Comparison of ENCODE assay signal across 19 cellular contexts in the genomic region with DNA sequence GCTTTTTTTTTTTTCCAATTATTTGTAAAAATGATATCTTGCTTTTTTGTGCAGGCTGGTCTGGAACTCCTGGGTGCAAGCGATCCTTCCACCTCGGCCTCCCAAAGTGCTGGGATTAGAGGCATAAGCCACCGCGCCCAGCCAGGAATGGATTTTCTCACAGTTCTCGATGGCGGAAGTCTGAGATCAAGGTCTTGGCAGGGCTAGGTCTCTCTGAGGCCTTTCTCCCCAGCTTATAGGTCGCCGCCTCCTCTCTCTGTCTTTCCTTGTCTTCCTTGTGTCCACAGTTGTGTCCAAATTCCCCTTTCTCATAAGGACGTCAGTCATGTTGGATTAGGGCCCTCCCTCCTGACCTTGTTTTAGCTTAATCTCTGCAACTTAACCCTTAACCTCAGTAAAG.
DNase-seq lines count a peak whose midpoint lies in the region; ATAC-seq and TF ChIP-seq lines count a peak whose summit lies in the region.
"Had no signal": no experiment of that assay in that cellular context is flagged by ENCODE, and none has a peak within 500 bp of the region (broad histone marks: within the 10 kb centered on the region; RNA-seq: fewer than 3 reads in every experiment).

No MANE protein-coding gene starts in this region.

- H3K27me3 ChIP-seq in GM23338 (ENCODE audit: insufficient read depth) (no peaks in the 10 kb centered on the region), ectodermal cell (ENCODE audit: control insufficient read depth, insufficient read depth, low read length, poor library complexity, severe bottlenecking) (peaks cover 12% of the 10 kb centered on the region), neural progenitor cell (peaks cover 10% of the 10 kb centered on the region)

- H3K27me3 Mint-ChIP-seq in GM23338 (ENCODE audit: insufficient read depth, low read depth, poor library complexity), result peaks cover 10% of the 10 kb centered on the region
- peaks cover 47% of the 10 kb centered on the region for H3K27me3 Mint-ChIP-seq in neural progenitor cell (ENCODE audit: insufficient read depth, low read depth)
- H3K27me3 Mint-ChIP-seq: B cell had no signal

- no peaks in the 10 kb centered on the region for H3K9me2 ChIP-seq in GM23338 (ENCODE audit: insufficient read depth)

- TF ChIP-seq CTCF in GM23338 (conservative IDR thresholded peaks at IDR 0.05; ENCODE audit: low read depth in 2 of 2) (no peak), neural progenitor cell (IDR thresholded peaks at IDR 0.05) (no peak)

- H3K36me3 ChIP-seq in GM23338 (ENCODE audit: insufficient read depth) (no peaks in the 10 kb centered on the region), ectodermal cell (ENCODE audit: control insufficient read depth, insufficient read depth, low read length) (no peaks in the 10 kb centered on the region), neural progenitor cell (no peaks in the 10 kb centered on the region)
- H3K36me3 ChIP-seq: BLaER1 treated with 17β-estradiol and CSF1 and Interleukin-3, amounts not matched to agents 10 nM and 100 nM had no signal

- H4K20me1 ChIP-seq in GM23338 (replicated peaks; ENCODE audit: insufficient read depth) (no peaks in the 10 kb centered on the region), neural progenitor cell (ENCODE audit: low read depth) (no peaks in the 10 kb centered on the region)
- H4K20me1 ChIP-seq: BLaER1 treated with 17β-estradiol and CSF1 and Interleukin-3, amounts not matched to agents 10 nM and 100 nM had no signal

- no peak overlapping the region for H3K9ac ChIP-seq in neural progenitor cell
- H3K9ac ChIP-seq: BLaER1 treated with 17β-estradiol and CSF1 and Interleukin-3, amounts not matched to agents 10 nM and 100 nM had no signal

- no peaks in the 10 kb centered on the region for H3K4me1 ChIP-seq in GM23338 (ENCODE audit: insufficient read depth)
- H3K4me1 ChIP-seq in ectodermal cell (ENCODE audit: control insufficient read depth, insufficient read depth, low read length), result peaks cover 14% of the 10 kb centered on the region
- peaks cover 11% of the 10 kb centered on the region for H3K4me1 ChIP-seq in neural progenitor cell
- H3K4me1 ChIP-seq: A549, Caco-2 had no signal

- H2AFZ ChIP-seq in GM23338, result peak overlapping the region; percentile 5; the same call in 1 of the 2 replicates
- no peak overlapping the region for H2AFZ ChIP-seq in neural progenitor cell (replicated peaks)

- no peak overlapping the region for H3K4me3 ChIP-seq in GM23338
- no peak overlapping the region for H3K4me3 ChIP-seq in ectodermal cell (ENCODE audit: insufficient read depth, low read depth, low read length)
- H3K4me3 ChIP-seq in neural progenitor cell, result no peak overlapping the region
- H3K4me3 ChIP-seq: A549; BLaER1 treated with 17β-estradiol and CSF1 and Interleukin-3, amounts not matched to agents 10 nM and 100 nM had no signal

- no peak for ATAC-seq in GM23338
- ATAC-seq: A549; CD8-positive, alpha-beta T cell had no signal

- H3F3A ChIP-seq in GM23338 (replicated peaks; ENCODE audit: low read depth) (no peaks in the 10 kb centered on the region), neural progenitor cell (ENCODE audit: low read depth) (peaks cover 19% of the 10 kb centered on the region)

- H3K4me2 ChIP-seq in GM23338 (no peak overlapping the region), neural progenitor cell (peak overlapping the region; percentile 40)
- H3K4me2 ChIP-seq: A549; BLaER1 treated with 17β-estradiol and CSF1 and Interleukin-3, amounts not matched to agents 10 nM and 100 nM had no signal

- H3K27ac ChIP-seq in GM23338 (ENCODE audit: low read depth), result no peak overlapping the region
- peak overlapping the region; percentile 63 for H3K27ac ChIP-seq in ectodermal cell (ENCODE audit: insufficient read depth, low read depth, low read length, poor library complexity, severe bottlenecking)
- peak overlapping the region; percentile 15 for H3K27ac ChIP-seq in neural progenitor cell
- H3K27ac ChIP-seq: 22Rv1; A549; BLaER1 treated with 17β-estradiol and CSF1 and Interleukin-3, amounts not matched to agents 10 nM and 100 nM; C4-2B had no signal

- H3K9me3 ChIP-seq in ectodermal cell (ENCODE audit: control insufficient read depth, low read length) (no peaks in the 10 kb centered on the region), neural progenitor cell (ENCODE audit: low read depth) (no peaks in the 10 kb centered on the region)
- H3K9me3 ChIP-seq: BLaER1 treated with 17β-estradiol and CSF1 and Interleukin-3, amounts not matched to agents 10 nM and 100 nM; Caco-2 had no signal

- H3K79me2 ChIP-seq in GM23338 (replicated peaks; ENCODE audit: insufficient read depth) (no peaks in the 10 kb centered on the region), neural progenitor cell (ENCODE audit: low read depth) (no peaks in the 10 kb centered on the region)

- H3K36me3 Mint-ChIP-seq in GM23338 (ENCODE audit: low read depth) (no peaks in the 10 kb centered on the region), neural progenitor cell (no peaks in the 10 kb centered on the region)
- H3K36me3 Mint-ChIP-seq: CD8-positive, alpha-beta T cell had no signal

- DNase-seq in NCI-H82 (lab: John Stamatoyannopoulos, UW), result peak; percentile 66
- DNase-seq in NCI-H82 treated with DMSO at 0.1 percent for 48 hours (lab: John Stamatoyannopoulos, UW; ENCODE audit: unreplicated experiment), result no peak
- no peak for DNase-seq in GM23338 (ENCODE audit: low spot score)
- DNase-seq in neural progenitor cell (ENCODE audit: low spot score), result peak; percentile 44
- no peak for DNase-seq in NCI-H2107 treated with DMSO at 0.1 percent for 48 hours (lab: John Stamatoyannopoulos, UW; ENCODE audit: unreplicated experiment)
- DNase-seq in LoVo (ENCODE audit: low spot score), result no peak
- DNase-seq: AML-193; Caco-2; Calu3; CD4-positive, alpha-beta T cell; CD8-positive, alpha-beta T cell; DMS79 treated with DMSO at 0.1 percent for 48 hours; GF-D8 had no signal

- no peak overlapping the region for H3K4me3 Mint-ChIP-seq in GM23338
- peak overlapping the region; percentile 24 for H3K4me3 Mint-ChIP-seq in neural progenitor cell
- H3K4me3 Mint-ChIP-seq: B cell; CD4-positive, alpha-beta T cell; CD8-positive, alpha-beta T cell had no signal

- no peak overlapping the region for H3K27ac Mint-ChIP-seq in GM23338
- no peak overlapping the region for H3K27ac Mint-ChIP-seq in neural progenitor cell
- H3K27ac Mint-ChIP-seq: B cell; CD4-positive, alpha-beta T cell; CD8-positive, alpha-beta T cell had no signal

- H3K9me3 Mint-ChIP-seq in GM23338, result no peaks in the 10 kb centered on the region
- H3K9me3 Mint-ChIP-seq in neural progenitor cell, result peaks cover 4% of the 10 kb centered on the region
- H3K9me3 Mint-ChIP-seq: CD4-positive, alpha-beta T cell; CD8-positive, alpha-beta T cell had no signal

- 74 to 77% methylated on average over 9 of the region's 9 CpGs for WGBS in ectodermal cell, 2 experiments

- H3K4me1 Mint-ChIP-seq in GM23338 (peaks cover 13% of the 10 kb centered on the region), neural progenitor cell (peaks cover 20% of the 10 kb centered on the region)
- H3K4me1 Mint-ChIP-seq: B cell had no signal

TF ChIP-seq in GM23338, 12 proteins besides CTCF, POLR2A, EP300 and RAD21:
- TF ChIP-seq STAT1 (IDR thresholded peaks at IDR 0.05; ENCODE audit: unreplicated experiment), result no peak
- TF ChIP-seq JUNB (IDR thresholded peaks at IDR 0.05; ENCODE audit: unreplicated experiment), result no peak
- no peak for TF ChIP-seq CREB1 (CRISPR knock-in tag; IDR thresholded peaks at IDR 0.05; ENCODE audit: low read depth)
- TF ChIP-seq, protein P1, sequence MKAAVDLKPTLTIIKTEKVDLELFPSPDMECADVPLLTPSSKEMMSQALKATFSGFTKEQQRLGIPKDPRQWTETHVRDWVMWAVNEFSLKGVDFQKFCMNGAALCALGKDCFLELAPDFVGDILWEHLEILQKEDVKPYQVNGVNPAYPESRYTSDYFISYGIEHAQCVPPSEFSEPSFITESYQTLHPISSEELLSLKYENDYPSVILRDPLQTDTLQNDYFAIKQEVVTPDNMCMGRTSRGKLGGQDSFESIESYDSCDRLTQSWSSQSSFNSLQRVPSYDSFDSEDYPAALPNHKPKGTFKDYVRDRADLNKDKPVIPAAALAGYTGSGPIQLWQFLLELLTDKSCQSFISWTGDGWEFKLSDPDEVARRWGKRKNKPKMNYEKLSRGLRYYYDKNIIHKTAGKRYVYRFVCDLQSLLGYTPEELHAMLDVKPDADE (IDR thresholded peaks at IDR 0.05), result no peak
- no peak for TF ChIP-seq POLR2AphosphoS5 (IDR thresholded peaks at IDR 0.05; ENCODE audit: low read depth)
- TF ChIP-seq EZH2 (IDR thresholded peaks at IDR 0.05; ENCODE audit: low read depth, unreplicated experiment), result no peak
- no peak for TF ChIP-seq ZNF331 (CRISPR knock-in tag; IDR thresholded peaks at IDR 0.05; ENCODE audit: low read depth)

Comparison
In these comparisons a context has a peak if more than half of its experiments do, and no peak if none do; other contexts are left out.
1. DNase-seq: peak in NCI-H82 (single experiment) and neural progenitor cell (single experiment); none in NCI-H82 treated with DMSO at 0.1 percent for 48 hours (single experiment), GM23338 (single experiment), NCI-H2107 treated with DMSO at 0.1 percent for 48 hours (single experiment) and LoVo (single experiment).